1 cellular context compared by ENCODE assay signal in the genomic region with DNA sequence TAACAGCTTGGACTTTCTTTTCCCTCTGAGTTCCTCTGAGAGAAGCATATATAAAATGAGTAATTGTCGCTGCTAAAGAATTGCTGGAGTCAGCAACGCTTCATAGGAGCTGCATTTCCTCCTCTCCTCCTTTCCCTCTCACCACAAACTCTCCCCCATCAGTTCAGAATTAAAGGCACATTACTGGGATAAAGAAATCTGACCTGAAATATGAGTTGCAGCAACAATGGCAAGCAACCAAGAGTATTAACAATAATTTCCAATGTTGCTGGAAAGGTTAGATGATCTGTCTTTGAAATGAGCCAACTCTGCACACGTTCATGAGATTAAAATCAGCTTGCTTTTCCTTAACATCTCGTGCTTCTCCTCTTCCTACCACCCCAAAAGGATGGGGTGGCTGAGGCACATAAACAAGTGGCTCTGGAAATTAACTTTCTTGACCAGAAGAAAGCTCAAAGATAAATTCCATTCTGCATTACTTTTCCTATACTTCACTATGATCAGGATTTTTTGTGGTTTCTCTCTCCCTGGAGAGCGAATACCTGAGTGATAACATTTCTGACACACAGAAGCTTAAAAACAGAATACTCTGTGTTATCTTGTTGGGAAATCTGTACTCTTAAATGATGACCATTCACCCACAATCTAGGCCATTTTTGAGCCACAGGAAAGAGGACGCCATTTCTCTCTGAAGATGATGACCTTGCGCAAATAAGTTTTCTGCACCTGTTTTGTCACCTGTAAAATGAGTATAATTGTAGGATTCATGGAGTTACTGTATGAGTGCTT.
A peak's percentile ranks its signal among the peaks of the same experiment; 100 is the strongest.
TF ChIP-seq lines count a peak whose summit lies in the region.

No MANE protein-coding gene starts in this region.

TF ChIP-seq in K562, 482 proteins besides CTCF, POLR2A, EP300 and RAD21 (continued from another document):
- no peak for TF ChIP-seq POLR2AphosphoS5 (IDR thresholded peaks at IDR 0.05; ENCODE audit: control insufficient read depth, insufficient read depth, low read depth, low read length)
- TF ChIP-seq ZNF316 (IDR thresholded peaks at IDR 0.05): peak; percentile 80
- TF ChIP-seq, protein P1, sequence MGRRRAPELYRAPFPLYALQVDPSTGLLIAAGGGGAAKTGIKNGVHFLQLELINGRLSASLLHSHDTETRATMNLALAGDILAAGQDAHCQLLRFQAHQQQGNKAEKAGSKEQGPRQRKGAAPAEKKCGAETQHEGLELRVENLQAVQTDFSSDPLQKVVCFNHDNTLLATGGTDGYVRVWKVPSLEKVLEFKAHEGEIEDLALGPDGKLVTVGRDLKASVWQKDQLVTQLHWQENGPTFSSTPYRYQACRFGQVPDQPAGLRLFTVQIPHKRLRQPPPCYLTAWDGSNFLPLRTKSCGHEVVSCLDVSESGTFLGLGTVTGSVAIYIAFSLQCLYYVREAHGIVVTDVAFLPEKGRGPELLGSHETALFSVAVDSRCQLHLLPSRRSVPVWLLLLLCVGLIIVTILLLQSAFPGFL (CRISPR knock-in tag; IDR thresholded peaks at IDR 0.05): no peak
- TF ChIP-seq MYC (IDR thresholded peaks at IDR 0.05; ENCODE audit: low read depth, low read length): no peak
- no peak for TF ChIP-seq MYC (CRISPR knock-in tag; IDR thresholded peaks at IDR 0.05; ENCODE audit: borderline replicate concordance, low read depth)
- TF ChIP-seq SNRNP70 (optimal IDR thresholded peaks at IDR 0.05; ENCODE audit: low read depth, low read length): no peak
- TF ChIP-seq GTF2F1 (IDR thresholded peaks at IDR 0.05; ENCODE audit: low read depth, low read length): no peak
- no peak for TF ChIP-seq DDX20 (tag; IDR thresholded peaks at IDR 0.05; ENCODE audit: low read depth)
- TF ChIP-seq, protein P2, sequence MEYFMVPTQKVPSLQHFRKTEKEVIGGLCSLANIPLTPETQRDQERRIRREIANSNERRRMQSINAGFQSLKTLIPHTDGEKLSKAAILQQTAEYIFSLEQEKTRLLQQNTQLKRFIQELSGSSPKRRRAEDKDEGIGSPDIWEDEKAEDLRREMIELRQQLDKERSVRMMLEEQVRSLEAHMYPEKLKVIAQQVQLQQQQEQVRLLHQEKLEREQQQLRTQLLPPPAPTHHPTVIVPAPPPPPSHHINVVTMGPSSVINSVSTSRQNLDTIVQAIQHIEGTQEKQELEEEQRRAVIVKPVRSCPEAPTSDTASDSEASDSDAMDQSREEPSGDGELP (CRISPR knock-in tag; IDR thresholded peaks at IDR 0.05; ENCODE audit: borderline replicate concordance): no peak
- TF ChIP-seq ZNF133 (CRISPR knock-in tag; IDR thresholded peaks at IDR 0.05): no peak
- no peak for TF ChIP-seq ZNF431 (CRISPR knock-in tag; IDR thresholded peaks at IDR 0.05)
- TF ChIP-seq, protein P3, sequence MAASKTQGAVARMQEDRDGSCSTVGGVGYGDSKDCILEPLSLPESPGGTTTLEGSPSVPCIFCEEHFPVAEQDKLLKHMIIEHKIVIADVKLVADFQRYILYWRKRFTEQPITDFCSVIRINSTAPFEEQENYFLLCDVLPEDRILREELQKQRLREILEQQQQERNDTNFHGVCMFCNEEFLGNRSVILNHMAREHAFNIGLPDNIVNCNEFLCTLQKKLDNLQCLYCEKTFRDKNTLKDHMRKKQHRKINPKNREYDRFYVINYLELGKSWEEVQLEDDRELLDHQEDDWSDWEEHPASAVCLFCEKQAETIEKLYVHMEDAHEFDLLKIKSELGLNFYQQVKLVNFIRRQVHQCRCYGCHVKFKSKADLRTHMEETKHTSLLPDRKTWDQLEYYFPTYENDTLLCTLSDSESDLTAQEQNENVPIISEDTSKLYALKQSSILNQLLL (CRISPR knock-in tag; IDR thresholded peaks at IDR 0.05; ENCODE audit: borderline replicate concordance): no peak
- no peak for TF ChIP-seq DIDO1 (tag; IDR thresholded peaks at IDR 0.05; ENCODE audit: low read depth)
- TF ChIP-seq NR4A1 (CRISPR knock-in tag; IDR thresholded peaks at IDR 0.05): no peak
- TF ChIP-seq NR4A1 (tag; IDR thresholded peaks at IDR 0.05): no peak
- peak; percentile 61; the same call in 1 of the 2 replicates for TF ChIP-seq MAFF (IDR thresholded peaks at IDR 0.05; ENCODE audit: low read length)
- no peak for TF ChIP-seq GABPB2 (CRISPR knock-in tag; conservative IDR thresholded peaks at IDR 0.05)
- peak; percentile 39; the same call in 1 of the 2 replicates for TF ChIP-seq MAFK (IDR thresholded peaks at IDR 0.05; ENCODE audit: low read length)
- peak; percentile 32; the same call in 1 of the 2 replicates for TF ChIP-seq FOSL1 (tag; conservative IDR thresholded peaks at IDR 0.05)
- TF ChIP-seq ZNF23 (CRISPR knock-in tag; IDR thresholded peaks at IDR 0.05): no peak
- TF ChIP-seq, protein P4, sequence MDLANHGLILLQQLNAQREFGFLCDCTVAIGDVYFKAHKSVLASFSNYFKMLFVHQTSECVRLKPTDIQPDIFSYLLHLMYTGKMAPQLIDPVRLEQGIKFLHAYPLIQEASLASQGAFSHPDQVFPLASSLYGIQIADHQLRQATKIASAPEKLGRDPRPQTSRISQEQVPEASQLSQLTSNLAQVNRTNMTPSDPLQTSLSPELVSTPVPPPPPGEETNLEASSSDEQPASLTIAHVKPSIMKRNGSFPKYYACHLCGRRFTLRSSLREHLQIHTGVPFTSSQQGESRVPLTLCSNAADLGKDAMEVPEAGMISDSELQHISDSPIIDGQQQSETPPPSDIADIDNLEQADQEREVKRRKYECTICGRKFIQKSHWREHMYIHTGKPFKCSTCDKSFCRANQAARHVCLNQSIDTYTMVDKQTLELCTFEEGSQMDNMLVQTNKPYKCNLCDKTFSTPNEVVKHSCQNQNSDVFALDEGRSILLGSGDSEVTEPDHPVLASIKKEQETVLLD (IDR thresholded peaks at IDR 0.05): no peak
- no peak for TF ChIP-seq ZNF174 (CRISPR knock-in tag; IDR thresholded peaks at IDR 0.05)
- peak; percentile 79 for TF ChIP-seq MAFG (tag; conservative IDR thresholded peaks at IDR 0.05)
- TF ChIP-seq MIER1 (IDR thresholded peaks at IDR 0.05; ENCODE audit: low read depth): no peak
- no peak for TF ChIP-seq HNRNPK (IDR thresholded peaks at IDR 0.05; ENCODE audit: low read depth, low read length, poor library complexity, severe bottlenecking)
- no peak for TF ChIP-seq SMAD4 (CRISPR knock-in tag; conservative IDR thresholded peaks at IDR 0.05)
TF ChIP-seq in K562: peak in this region for 9.
